In genomic region chr12:107093547-107094448, GRCh38 we compare ENCODE assay signal across 8 cellular contexts. TPM values are rescaled to one million over a fixed set of nuclear protein-coding genes. Genes with fewer than 3 reads are reported as not detected.
DNase-seq lines count a peak whose midpoint lies in the region; TF ChIP-seq lines count a peak whose summit lies in the region.

Gene CRY1, minus strand, starts transcription at chr12:107093549. Its CDS starts 588 bp downstream, at chr12:107092961.

- peak within 1 kb of the TSS; percentile 89 for H2AFZ ChIP-seq in SK-N-SH (ENCODE audit: low read depth)
- peak within 1 kb of the TSS; percentile 98 for H2AFZ ChIP-seq in neuronal stem cell (ENCODE audit: low read length)

- peak within 1 kb of the TSS; percentile 53 for H2BK120ac ChIP-seq in neuronal stem cell (ENCODE audit: low read depth, low read length)

- no peak within 1 kb of the TSS for H3K14ac ChIP-seq in neuronal stem cell (ENCODE audit: low read length)

- H3K27me3 ChIP-seq in SK-N-SH (ENCODE audit: insufficient read depth) (no peaks in the 10 kb centered on the region), neuronal stem cell (ENCODE audit: control insufficient read depth in 3 of 3, insufficient read depth in 3 of 3, low read depth in 1 of 3, low read length in 3 of 3) (peaks cover 0 to 3% (median 0%) of the 10 kb centered on the region in 3 experiments), subcutaneous abdominal adipose tissue (ENCODE audit: control insufficient read depth in 5 of 5, insufficient read depth in 4 of 5, low read length in 5 of 5) (no peaks in the 10 kb centered on the region)

- POLR2A ChIA-PET in SK-N-SH (lab: Yijun Ruan, JAX) = interaction anchor here (0.6 to 1.3 kb wide), 3 partner anchors 107 to 311 kb away, joined by 3 to 4 read pairs (median 4); partner anchors contain the start of genes MTERF2 and TMEM263

- CTCF ChIA-PET in SK-N-SH (lab: Yijun Ruan, JAX) = interaction anchor here (1.0 to 6.0 kb wide), 6 partner anchors 12 to 308 kb away, joined by 3 to 46 read pairs (median 5); partner anchors contain the start of gene TMEM263
- CTCF ChIA-PET in activated naive CD4-positive, alpha-beta T cell treated with anti-CD3 and anti-CD28 coated beads, Interleukin-2, amount 10 ng/mL, durations not matched to agents 7 days and 5 days (lab: Charles Lee) = interaction anchor here (1.7 kb wide), 1 partner anchor 11 kb away, joined by 9 read pairs; no protein-coding TSS in a partner anchor

- peaks cover 26% of the 10 kb centered on the region for H3K27me3 Mint-ChIP-seq in activated naive CD4-positive, alpha-beta T cell treated with anti-CD3 and anti-CD28 coated beads, Interleukin-2, amount 10 ng/mL, durations not matched to agents 7 days and 5 days

- peak within 1 kb of the TSS; percentile 80 to 87 for H3K4me3 ChIP-seq in SK-N-SH (ENCODE audit: low read depth in 2 of 2, low read length in 1 of 2)
- peak within 1 kb of the TSS; percentile 93 to 97 for H3K4me3 ChIP-seq in neuronal stem cell (ENCODE audit: low read length in 2 of 2)
- H3K4me3 ChIP-seq in subcutaneous abdominal adipose tissue (ENCODE audit: low read depth in 1 of 5, low read length in 5 of 5) = peak within 1 kb of the TSS; percentile 87 to 96 (median 90)

- H3K27ac Mint-ChIP-seq in activated naive CD4-positive, alpha-beta T cell treated with anti-CD3 and anti-CD28 coated beads, Interleukin-2, amount 10 ng/mL, durations not matched to agents 7 days and 5 days = no peak within 1 kb of the TSS

- no peak within 1 kb of the TSS for H2BK12ac ChIP-seq in neuronal stem cell (ENCODE audit: low read length)

- peak within 1 kb of the TSS; percentile 97 for H4K8ac ChIP-seq in neuronal stem cell (ENCODE audit: low read depth, low read length)

- no peak within 1 kb of the TSS for H4K91ac ChIP-seq in neuronal stem cell (ENCODE audit: low read depth, low read length, poor library complexity)

- no peaks in the 10 kb centered on the region for H3K9me2 ChIP-seq in SK-N-SH

- H3K27ac ChIP-seq in SK-N-SH (ENCODE audit: low read depth in 2 of 2, low read length in 1 of 2) = peak within 1 kb of the TSS; percentile 88 to 96
- H3K27ac ChIP-seq in neuronal stem cell (replicated peaks; ENCODE audit: low read length) = peak within 1 kb of the TSS; percentile 91
- H3K27ac ChIP-seq in subcutaneous abdominal adipose tissue (ENCODE audit: low read depth, low read length) = peak within 1 kb of the TSS; percentile 97

- DNase-seq in EL (peak; percentile 96), HCEC 1CT (peak; percentile 95), MV-4-11 (lab: John Stamatoyannopoulos, UW) (peak; percentile 88), SK-N-SH (peak; percentile 95), germinal center (ENCODE audit: low spot score) (peak; percentile 74), neuronal stem cell (ENCODE audit: low spot score) (peak; percentile 96)
- peak; percentile 94 for DNase-seq in activated naive CD4-positive, alpha-beta T cell treated with anti-CD3 and anti-CD28 coated beads, Interleukin-2, amount 10 ng/mL, durations not matched to agents 7 days and 5 days

- peak within 1 kb of the TSS; percentile 72 for H2BK15ac ChIP-seq in neuronal stem cell (ENCODE audit: low read length)

- WGBS in SK-N-SH (ENCODE audit: low lambda C conversion rate) = 4% methylated on average over 25 of the region's 64 CpGs
- no CpG with 5 or more reads among the region's 64 CpGs for WGBS in neuronal stem cell (ENCODE audit: extremely low coverage in 2 of 2, insufficient read length in 2 of 2, insufficient replicate concordance in 1 of 2), 2 donors

- peak within 1 kb of the TSS; percentile 93 for H3K9ac ChIP-seq in SK-N-SH
- peak within 1 kb of the TSS; percentile 93 for H3K9ac ChIP-seq in neuronal stem cell (ENCODE audit: low read depth, low read length, poor library complexity)
- H3K9ac ChIP-seq in subcutaneous abdominal adipose tissue (ENCODE audit: low read length in 5 of 5) = peak within 1 kb of the TSS; percentile 85 to 94 (median 93)

- H3K4me1 ChIP-seq in SK-N-SH (ENCODE audit: control insufficient read depth in 1 of 2, insufficient read depth in 2 of 2, low read depth in 1 of 2, low read length in 1 of 2) (peaks cover 0 to 15% of the 10 kb centered on the region in 2 experiments; a peak in 2 of 4 replicates), neuronal stem cell (ENCODE audit: control insufficient read depth in 2 of 2, insufficient read depth in 1 of 2, low read depth in 1 of 2, low read length in 2 of 2) (peaks cover 0 to 6% of the 10 kb centered on the region in 2 donors), subcutaneous abdominal adipose tissue (ENCODE audit: control insufficient read depth in 5 of 5, insufficient read depth in 5 of 5, low read length in 5 of 5) (peaks cover 17 to 36% (median 31%) of the 10 kb centered on the region in 5 donors)

- H3K79me2 ChIP-seq in SK-N-SH (ENCODE audit: insufficient read depth) = peaks cover 29% of the 10 kb centered on the region

- peaks cover 15% of the 10 kb centered on the region; the same call in 1 of the 2 replicates for H4K20me1 ChIP-seq in SK-N-SH (ENCODE audit: insufficient read depth)

- H3K18ac ChIP-seq in neuronal stem cell (ENCODE audit: low read length) = peak within 1 kb of the TSS; percentile 100

- TF ChIP-seq CTCF in SK-N-SH (IDR thresholded peaks at IDR 0.05) = no peak

- no peak within 1 kb of the TSS for H3K4ac ChIP-seq in neuronal stem cell (ENCODE audit: low read length)

- H3F3A ChIP-seq in SK-N-SH (replicated peaks; ENCODE audit: insufficient read depth) = peaks cover 13% of the 10 kb centered on the region

- peaks cover 2% of the 10 kb centered on the region for H3K9me3 Mint-ChIP-seq in activated naive CD4-positive, alpha-beta T cell treated with anti-CD3 and anti-CD28 coated beads, Interleukin-2, amount 10 ng/mL, durations not matched to agents 7 days and 5 days

- no peak for TF ChIP-seq RAD21 in SK-N-SH (IDR thresholded peaks at IDR 0.05; ENCODE audit: low read length)

- peaks cover 3% of the 10 kb centered on the region for H3K79me1 ChIP-seq in neuronal stem cell (ENCODE audit: low read depth, low read length)

- H3K4me1 Mint-ChIP-seq in activated naive CD4-positive, alpha-beta T cell treated with anti-CD3 and anti-CD28 coated beads, Interleukin-2, amount 10 ng/mL, durations not matched to agents 7 days and 5 days = peaks cover 8% of the 10 kb centered on the region

- no peaks in the 10 kb centered on the region for H3K36me3 ChIP-seq in SK-N-SH (replicated peaks in 1 of 2; ENCODE audit: control insufficient read depth in 1 of 2, insufficient read depth in 2 of 2, low read length in 1 of 2)
- H3K36me3 ChIP-seq in neuronal stem cell (replicated peaks in 1 of 2; ENCODE audit: control insufficient read depth in 2 of 2, insufficient read depth in 2 of 2, low read length in 2 of 2) = no peaks in the 10 kb centered on the region
- H3K36me3 ChIP-seq in subcutaneous abdominal adipose tissue (ENCODE audit: control insufficient read depth in 5 of 5, insufficient read depth in 5 of 5, low read length in 5 of 5) = no peaks in the 10 kb centered on the region

- H3K9me3 ChIP-seq in SK-N-SH = no peaks in the 10 kb centered on the region
- H3K9me3 ChIP-seq in neuronal stem cell (replicated peaks in 1 of 2; ENCODE audit: control insufficient read depth in 2 of 2, insufficient read depth in 1 of 2, low read depth in 1 of 2, low read length in 2 of 2) = peaks cover 0 to 2% of the 10 kb centered on the region in 2 donors
- peaks cover 0 to under 1% (median 0%) of the 10 kb centered on the region in 5 donors for H3K9me3 ChIP-seq in subcutaneous abdominal adipose tissue (ENCODE audit: control insufficient read depth in 5 of 5, low read length in 5 of 5)

- no peak within 1 kb of the TSS for H3K4me3 Mint-ChIP-seq in activated naive CD4-positive, alpha-beta T cell treated with anti-CD3 and anti-CD28 coated beads, Interleukin-2, amount 10 ng/mL, durations not matched to agents 7 days and 5 days

- H2BK5ac ChIP-seq in neuronal stem cell (ENCODE audit: low read length) = peak within 1 kb of the TSS; percentile 92

- no peaks in the 10 kb centered on the region for H3K36me3 Mint-ChIP-seq in activated naive CD4-positive, alpha-beta T cell treated with anti-CD3 and anti-CD28 coated beads, Interleukin-2, amount 10 ng/mL, durations not matched to agents 7 days and 5 days

- H2AK5ac ChIP-seq in neuronal stem cell (ENCODE audit: low read depth, low read length) = peak within 1 kb of the TSS; percentile 40

- no peak; a peak in 1 of 4 replicates for TF ChIP-seq EP300 in SK-N-SH (IDR thresholded peaks at IDR 0.05; ENCODE audit: borderline replicate concordance in 1 of 2, low read depth in 1 of 2, low read length in 1 of 2)

- peak within 1 kb of the TSS; percentile 92 for H3K23ac ChIP-seq in neuronal stem cell (ENCODE audit: low read depth, low read length, poor library complexity)

- H3K4me2 ChIP-seq in SK-N-SH (peak within 1 kb of the TSS; percentile 97), neuronal stem cell (ENCODE audit: insufficient read depth, low read length, poor library complexity, severe bottlenecking) (peak within 1 kb of the TSS; percentile 92)

TF ChIP-seq in SK-N-SH, 30 proteins besides CTCF, POLR2A, EP300 and RAD21 (continues in another document):
- TF ChIP-seq FOXJ3 (CRISPR knock-in tag; IDR thresholded peaks at IDR 0.05) (no peak), NFIC (IDR thresholded peaks at IDR 0.05; ENCODE audit: borderline replicate concordance) (no peak), USF1 (IDR thresholded peaks at IDR 0.05; ENCODE audit: borderline replicate concordance, low read depth) (peak; percentile 91), SIN3A (IDR thresholded peaks at IDR 0.05; ENCODE audit: borderline replicate concordance, low read depth, low read length) (0 out of 2 replicates have a peak, but pooled peaks have one; percentile 70), IRF3 (IDR thresholded peaks at IDR 0.05; ENCODE audit: low read depth, low read length) (no peak), TAF1 (IDR thresholded peaks at IDR 0.05; ENCODE audit: borderline replicate concordance, low read depth, low read length) (peak; percentile 58; the same call in 1 of the 2 replicates)

RNA-seq across cellular contexts. Expression of gene CRY1, which starts in this region (rescaled TPM):
- polyA plus RNA-seq in SK-N-SH (2012; rRNA removed) = 4.9 and 6.7 TPM in 2 replicates
- polyA plus RNA-seq in SK-N-SH (2012; cell fraction: cytosol; rRNA removed) = 6.2 and 7.2 TPM in 2 replicates
- 6.9 and 9.4 TPM in 2 replicates for polyA plus RNA-seq in SK-N-SH (2012; cell fraction: nucleus; rRNA removed)
- polyA plus RNA-seq in neuronal stem cell (2013, experiment 1 of 2) = 29.5 TPM
- polyA plus RNA-seq in neuronal stem cell (2013, experiment 2 of 2) = 28.2 TPM

Comparison
In these comparisons a context has a peak if more than half of its experiments do, and no peak if none do; other contexts are left out.
1. Peak in every context shown above with its lines: DNase-seq, H3K4me3 ChIP-seq and H3K27ac ChIP-seq.